In the genomic region with DNA sequence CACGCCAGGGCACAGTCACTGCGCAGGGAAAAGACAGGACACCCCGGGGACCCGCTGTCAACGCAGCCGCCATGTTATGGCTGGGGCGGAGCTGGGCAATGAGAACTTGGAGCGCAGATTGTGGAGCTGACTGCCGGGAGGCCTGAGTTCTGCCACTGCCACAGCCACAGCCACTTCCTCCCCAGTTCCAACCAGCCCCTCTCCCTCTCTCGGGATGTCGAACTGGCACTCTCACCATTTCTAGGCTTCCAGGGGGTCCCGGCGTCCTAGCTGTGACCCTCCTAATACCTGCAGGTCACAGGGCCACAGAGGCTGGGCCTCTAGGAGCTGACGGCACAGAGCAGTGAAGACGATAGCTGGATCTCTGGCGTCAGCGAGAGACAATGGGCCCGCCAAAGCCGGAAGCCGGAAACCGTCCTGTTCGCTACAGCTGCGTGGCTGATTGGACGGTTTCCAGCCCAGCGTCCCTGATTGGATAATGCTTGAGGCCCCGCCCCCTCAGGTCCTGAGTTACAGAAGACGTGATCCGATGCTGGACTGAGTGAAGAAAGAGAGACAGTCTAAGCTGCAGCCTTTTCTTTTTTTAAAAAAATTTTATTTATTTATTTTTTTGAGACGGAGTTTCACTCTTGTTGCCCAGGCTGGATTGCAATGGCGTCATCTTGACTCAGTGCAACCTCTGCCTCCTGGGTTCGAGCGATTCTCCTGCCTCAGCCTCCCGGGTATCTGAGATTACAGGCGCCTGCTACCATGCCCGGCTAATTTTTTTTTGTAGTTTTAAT, we compare ENCODE assay signal across 8 cellular contexts. TPM values are rescaled to one million over a fixed set of nuclear protein-coding genes. Genes with fewer than 3 reads are reported as not detected.
DNase-seq lines count a peak whose midpoint lies in the region; ATAC-seq and TF ChIP-seq lines count a peak whose summit lies in the region.

A gene (minus strand): TSS at position 385 of the 782 bp plus-strand sequence. CDS start 147 bp downstream, at position 238.

- peak; percentile 62 for TF ChIP-seq POLR2A in esophagus muscularis mucosa (IDR thresholded peaks at IDR 0.05; ENCODE audit: low read depth)

- no peaks in the 10 kb centered on the region for H3K36me3 ChIP-seq in CD8-positive, alpha-beta memory T cell (ENCODE audit: insufficient read depth, low read length)
- H3K36me3 ChIP-seq in esophagus muscularis mucosa (peaks cover 0 to 14% (median 4%) of the 10 kb centered on the region in 4 donors), muscle layer of duodenum (ENCODE audit: control insufficient read depth in 1 of 2, insufficient read depth in 2 of 2, low read length in 2 of 2) (peaks cover 0 to 3% of the 10 kb centered on the region in 2 donors)

- H3K9me3 Mint-ChIP-seq in CD8-positive, alpha-beta memory T cell: peaks cover 3 to 13% (median 9%) of the 10 kb centered on the region in 5 donors

- POLR2A ChIA-PET in CD8-positive, alpha-beta memory T cell (lab: Charles Lee): interaction anchor here (0.5 to 2.3 kb wide), 20 partner anchors 9 to 1199 kb away, joined by 3 to 59 read pairs (median 6); a partner anchor contains a TSS

- H3K27ac ChIP-seq in CD8-positive, alpha-beta memory T cell (ENCODE audit: low read depth, low read length): peak within 1 kb of the TSS; percentile 96
- H3K27ac ChIP-seq in esophagus muscularis mucosa (replicated peaks in 1 of 4): peak within 1 kb of the TSS; percentile 87 to 96 (median 92)
- H3K27ac ChIP-seq in muscle layer of duodenum (ENCODE audit: low read length): peak within 1 kb of the TSS; percentile 96

- TF ChIP-seq EP300 in esophagus muscularis mucosa (IDR thresholded peaks at IDR 0.05): no peak

- TF ChIP-seq CTCF in esophagus muscularis mucosa (IDR thresholded peaks at IDR 0.05): no peak

- peak; percentile 96 to 99 (median 97) for DNase-seq in CD8-positive, alpha-beta memory T cell
- peak; percentile 56 for DNase-seq in HT1080 (ENCODE audit: low read depth)
- DNase-seq in OCI-M2 (lab: John Stamatoyannopoulos, UW; ENCODE audit: unreplicated experiment): peak; percentile 86
- peak; percentile 93 for DNase-seq in activated T-helper 1 cell treated with Interleukin-2 at 50 U/mL for 16 hours (ENCODE audit: low read depth)
- DNase-seq in esophagus muscularis mucosa (ENCODE audit: extremely low spot score): peak; percentile 100
- DNase-seq in stimulated activated CD8-positive, alpha-beta memory T cell treated with anti-CD3 and anti-CD28 coated beads, Interleukin-7, amount 100 ng/mL, for 24 hours (ENCODE audit: low read depth): peak; percentile 87

- H3K27ac Mint-ChIP-seq in CD8-positive, alpha-beta memory T cell: peak within 1 kb of the TSS; percentile 99 to 100 (median 100)

- peaks cover 43 to 50% (median 49%) of the 10 kb centered on the region in 3 donors for H3K4me1 Mint-ChIP-seq in CD8-positive, alpha-beta memory T cell

- peak; percentile 80 for ATAC-seq in GM19467 (IDR thresholded peaks at IDR 0.05; ENCODE audit: unreplicated experiment)

- CTCF ChIA-PET in CD8-positive, alpha-beta memory T cell (lab: Charles Lee): interaction anchor here (1.0 to 2.1 kb wide), 8 partner anchors 12 to 160 kb away, joined by 3 to 7 read pairs (median 4); a partner anchor contains a TSS

- H3K4me1 ChIP-seq in CD8-positive, alpha-beta memory T cell (ENCODE audit: insufficient read depth, low read length): peaks cover 35% of the 10 kb centered on the region
- H3K4me1 ChIP-seq in esophagus muscularis mucosa (peaks cover 15 to 48% (median 32%) of the 10 kb centered on the region in 4 donors), muscle layer of duodenum (ENCODE audit: control insufficient read depth in 1 of 2, insufficient read depth in 2 of 2, low read length in 2 of 2) (peaks cover 0 to 12% of the 10 kb centered on the region in 2 donors)

- no peaks in the 10 kb centered on the region for H3K27me3 ChIP-seq in CD8-positive, alpha-beta memory T cell (ENCODE audit: insufficient read depth, low read length, poor library complexity, severe bottlenecking)
- no peaks in the 10 kb centered on the region for H3K27me3 ChIP-seq in esophagus muscularis mucosa
- no peaks in the 10 kb centered on the region for H3K27me3 ChIP-seq in muscle layer of duodenum (ENCODE audit: low read depth, low read length)

- WGBS in esophagus muscularis mucosa: 0% methylated on average over 14 of the region's 35 CpGs

- no peaks in the 10 kb centered on the region for H3K9me3 ChIP-seq in CD8-positive, alpha-beta memory T cell (ENCODE audit: low read length)
- H3K9me3 ChIP-seq in esophagus muscularis mucosa (peaks cover 0 to 5% (median 0%) of the 10 kb centered on the region in 4 donors), muscle layer of duodenum (ENCODE audit: control insufficient read depth in 1 of 2, low read length in 2 of 2) (no peaks in the 10 kb centered on the region)

- H3K27me3 Mint-ChIP-seq in CD8-positive, alpha-beta memory T cell: peaks cover 0 to 2% of the 10 kb centered on the region in 2 donors

- H3K4me3 ChIP-seq in CD8-positive, alpha-beta memory T cell (ENCODE audit: low read length): peak within 1 kb of the TSS; percentile 95
- H3K4me3 ChIP-seq in esophagus muscularis mucosa (peak within 1 kb of the TSS; percentile 70 to 82 (median 75)), muscle layer of duodenum (ENCODE audit: low read depth in 1 of 2, low read length in 2 of 2) (peak within 1 kb of the TSS; percentile 86 to 89)

- peak within 1 kb of the TSS; percentile 96 to 100 (median 100) for H3K4me3 Mint-ChIP-seq in CD8-positive, alpha-beta memory T cell

- peaks cover 5 to 37% (median 23%) of the 10 kb centered on the region in 3 donors for H3K36me3 Mint-ChIP-seq in CD8-positive, alpha-beta memory T cell

- intact Hi-C loops in esophagus muscularis mucosa (cut with DNase I): loop anchor here (5.0 kb wide), 3 partner anchors 44 to 89 kb away; a partner anchor contains a TSS

RNA-seq across cellular contexts. Expression of the gene that starts here (rescaled TPM):
- 10 to 100 TPM; 27.8 to 28.3 TPM for total RNA-seq in CD8-positive, alpha-beta memory T cell
- 26.9 TPM for polyA plus RNA-seq in CD8-positive, alpha-beta memory T cell
- total RNA-seq in HT1080 (2014; rRNA removed; shearing (Covaris generic)): 1.8 and 2.0 TPM in 2 replicates
- polyA plus RNA-seq in HT1080 (2015; cell fraction: cytosol; rRNA removed): 0.62 and 1.2 TPM in 2 replicates
- 1.5 and 2.3 TPM in 2 replicates for polyA plus RNA-seq in HT1080 (2015; cell fraction: nucleus; rRNA removed)
- 10 to 100 TPM; 18.5 to 24.1 (median 20.6) TPM for total RNA-seq in esophagus muscularis mucosa

Comparison
In these comparisons a context has a peak if more than half of its experiments do, and no peak if none do; other contexts are left out.
1. Peak in every context shown above with its lines: DNase-seq, ATAC-seq, H3K4me3 ChIP-seq and H3K27ac ChIP-seq.